Comparison of ENCODE assay signal across 1 cellular context in the genomic region with DNA sequence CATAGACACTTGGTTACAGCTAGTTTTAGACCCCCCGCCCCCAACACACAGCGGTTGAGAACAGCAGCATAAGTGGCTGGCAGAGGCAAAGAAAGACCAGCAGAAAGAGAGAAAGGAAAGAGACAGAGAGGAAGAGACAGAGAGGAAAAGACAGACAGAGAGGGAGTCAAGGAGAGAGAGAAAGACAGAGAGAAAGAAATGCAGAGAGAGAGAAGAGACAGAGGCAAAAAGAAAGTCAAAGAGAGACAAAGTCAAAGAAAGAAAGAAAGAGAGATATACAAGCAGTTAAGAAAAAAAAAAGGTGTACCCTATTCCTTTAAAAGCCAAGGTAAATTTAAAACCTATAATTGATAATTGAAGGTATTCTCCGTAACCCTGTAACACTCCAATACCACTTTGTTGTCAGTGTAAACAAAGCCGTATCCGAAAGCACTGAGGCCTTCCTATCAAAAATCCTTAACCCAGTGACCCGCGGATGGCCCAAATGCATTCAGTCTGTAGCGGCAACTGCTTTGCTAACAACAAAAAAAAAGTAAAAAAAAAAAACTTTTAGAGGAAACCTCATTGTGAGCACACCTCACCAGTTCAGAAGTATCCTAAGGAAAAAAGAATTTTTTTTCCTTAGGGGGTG.
A peak's percentile ranks its signal among the peaks of the same experiment; 100 is the strongest.
TF ChIP-seq lines count a peak whose summit lies in the region.

No MANE protein-coding gene starts in this region.

TF ChIP-seq in K562, 482 proteins besides CTCF, POLR2A, EP300 and RAD21 (continued from another document and continues in another):
- TF ChIP-seq, protein P1, sequence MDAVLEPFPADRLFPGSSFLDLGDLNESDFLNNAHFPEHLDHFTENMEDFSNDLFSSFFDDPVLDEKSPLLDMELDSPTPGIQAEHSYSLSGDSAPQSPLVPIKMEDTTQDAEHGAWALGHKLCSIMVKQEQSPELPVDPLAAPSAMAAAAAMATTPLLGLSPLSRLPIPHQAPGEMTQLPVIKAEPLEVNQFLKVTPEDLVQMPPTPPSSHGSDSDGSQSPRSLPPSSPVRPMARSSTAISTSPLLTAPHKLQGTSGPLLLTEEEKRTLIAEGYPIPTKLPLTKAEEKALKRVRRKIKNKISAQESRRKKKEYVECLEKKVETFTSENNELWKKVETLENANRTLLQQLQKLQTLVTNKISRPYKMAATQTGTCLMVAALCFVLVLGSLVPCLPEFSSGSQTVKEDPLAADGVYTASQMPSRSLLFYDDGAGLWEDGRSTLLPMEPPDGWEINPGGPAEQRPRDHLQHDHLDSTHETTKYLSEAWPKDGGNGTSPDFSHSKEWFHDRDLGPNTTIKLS (IDR thresholded peaks at IDR 0.05; ENCODE audit: borderline replicate concordance, low read depth), result no peak
- peak; percentile 47; the same call in 1 of the 2 replicates for TF ChIP-seq ZNF384 (IDR thresholded peaks at IDR 0.05; ENCODE audit: low read depth, low read length)
- TF ChIP-seq ARHGAP35 (IDR thresholded peaks at IDR 0.05; ENCODE audit: partially characterized antibody), result peak; percentile 79
- 0 out of 2 replicates have a peak, but pooled peaks have one; percentile 78 for TF ChIP-seq ZC3H8 (IDR thresholded peaks at IDR 0.05)
- TF ChIP-seq, protein P2, sequence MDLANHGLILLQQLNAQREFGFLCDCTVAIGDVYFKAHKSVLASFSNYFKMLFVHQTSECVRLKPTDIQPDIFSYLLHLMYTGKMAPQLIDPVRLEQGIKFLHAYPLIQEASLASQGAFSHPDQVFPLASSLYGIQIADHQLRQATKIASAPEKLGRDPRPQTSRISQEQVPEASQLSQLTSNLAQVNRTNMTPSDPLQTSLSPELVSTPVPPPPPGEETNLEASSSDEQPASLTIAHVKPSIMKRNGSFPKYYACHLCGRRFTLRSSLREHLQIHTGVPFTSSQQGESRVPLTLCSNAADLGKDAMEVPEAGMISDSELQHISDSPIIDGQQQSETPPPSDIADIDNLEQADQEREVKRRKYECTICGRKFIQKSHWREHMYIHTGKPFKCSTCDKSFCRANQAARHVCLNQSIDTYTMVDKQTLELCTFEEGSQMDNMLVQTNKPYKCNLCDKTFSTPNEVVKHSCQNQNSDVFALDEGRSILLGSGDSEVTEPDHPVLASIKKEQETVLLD (IDR thresholded peaks at IDR 0.05), result peak; percentile 81
- 0 out of 2 replicates have a peak, but pooled peaks have one; percentile 83 for TF ChIP-seq DNMT1 (IDR thresholded peaks at IDR 0.05)
- TF ChIP-seq LARP7 (IDR thresholded peaks at IDR 0.05), result peak; percentile 98
- TF ChIP-seq, protein P3, sequence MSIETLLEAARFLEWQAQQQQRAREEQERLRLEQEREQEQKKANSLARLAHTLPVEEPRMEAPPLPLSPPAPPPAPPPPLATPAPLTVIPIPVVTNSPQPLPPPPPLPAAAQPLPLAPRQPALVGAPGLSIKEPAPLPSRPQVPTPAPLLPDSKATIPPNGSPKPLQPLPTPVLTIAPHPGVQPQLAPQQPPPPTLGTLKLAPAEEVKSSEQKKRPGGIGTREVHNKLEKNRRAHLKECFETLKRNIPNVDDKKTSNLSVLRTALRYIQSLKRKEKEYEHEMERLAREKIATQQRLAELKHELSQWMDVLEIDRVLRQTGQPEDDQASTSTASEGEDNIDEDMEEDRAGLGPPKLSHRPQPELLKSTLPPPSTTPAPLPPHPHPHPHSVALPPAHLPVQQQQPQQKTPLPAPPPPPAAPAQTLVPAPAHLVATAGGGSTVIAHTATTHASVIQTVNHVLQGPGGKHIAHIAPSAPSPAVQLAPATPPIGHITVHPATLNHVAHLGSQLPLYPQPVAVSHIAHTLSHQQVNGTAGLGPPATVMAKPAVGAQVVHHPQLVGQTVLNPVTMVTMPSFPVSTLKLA (conservative IDR thresholded peaks at IDR 0.05), result 0 out of 4 replicates have a peak, but pooled peaks of 1 of the 2 experiments have one; percentile 14
- TF ChIP-seq, protein P4, sequence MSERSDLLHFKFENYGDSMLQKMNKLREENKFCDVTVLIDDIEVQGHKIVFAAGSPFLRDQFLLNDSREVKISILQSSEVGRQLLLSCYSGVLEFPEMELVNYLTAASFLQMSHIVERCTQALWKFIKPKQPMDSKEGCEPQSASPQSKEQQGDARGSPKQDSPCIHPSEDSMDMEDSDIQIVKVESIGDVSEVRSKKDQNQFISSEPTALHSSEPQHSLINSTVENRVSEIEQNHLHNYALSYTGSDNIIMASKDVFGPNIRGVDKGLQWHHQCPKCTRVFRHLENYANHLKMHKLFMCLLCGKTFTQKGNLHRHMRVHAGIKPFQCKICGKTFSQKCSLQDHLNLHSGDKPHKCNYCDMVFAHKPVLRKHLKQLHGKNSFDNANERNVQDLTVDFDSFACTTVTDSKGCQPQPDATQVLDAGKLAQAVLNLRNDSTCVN (CRISPR knock-in tag; IDR thresholded peaks at IDR 0.05), result peak; percentile 95
- no peak for TF ChIP-seq CREM (IDR thresholded peaks at IDR 0.05; ENCODE audit: low read depth)
- no peak for TF ChIP-seq CREBBP (IDR thresholded peaks at IDR 0.05; ENCODE audit: low read depth, low read length)
- no peak for TF ChIP-seq MBD2 (IDR thresholded peaks at IDR 0.05; ENCODE audit: borderline replicate concordance, low read depth)
- TF ChIP-seq RBM25 (IDR thresholded peaks at IDR 0.05; ENCODE audit: low read depth, low read length, severe bottlenecking), result no peak
- no peak for TF ChIP-seq RUNX1 (IDR thresholded peaks at IDR 0.05; ENCODE audit: low read depth)
- peak in 1 of 2 experiments; percentile 89; a peak in 1 of 4 replicates for TF ChIP-seq CSDE1 (IDR thresholded peaks at IDR 0.05)
- peak; percentile 81; the same call in 1 of the 2 replicates for TF ChIP-seq FOXJ2 (tag; IDR thresholded peaks at IDR 0.05)
- TF ChIP-seq MCM7 (IDR thresholded peaks at IDR 0.05), result peak in 1 of 2 experiments; percentile 81; a peak in 2 of 4 replicates
- TF ChIP-seq ZNF316 (IDR thresholded peaks at IDR 0.05), result no peak; the same call in 1 of the 2 replicates
- TF ChIP-seq TRIM24 (IDR thresholded peaks at IDR 0.05), result peak in 1 of 2 experiments; percentile 56; a peak in 1 of 4 replicates
- no peak for TF ChIP-seq RBM39 (optimal IDR thresholded peaks at IDR 0.05; ENCODE audit: low read depth, low read length)
- TF ChIP-seq BRD9 (IDR thresholded peaks at IDR 0.05; ENCODE audit: low read depth, partially characterized antibody), result peak; percentile 92
- TF ChIP-seq HLTF (IDR thresholded peaks at IDR 0.05), result peak; percentile 96
- TF ChIP-seq DPF2 (IDR thresholded peaks at IDR 0.05), result peak; percentile 68
- TF ChIP-seq ZNF79 (CRISPR knock-in tag; IDR thresholded peaks at IDR 0.05; ENCODE audit: low read depth), result 0 out of 2 replicates have a peak, but pooled peaks have one; percentile 39
- peak; percentile 86 for TF ChIP-seq OTX1 (CRISPR knock-in tag; IDR thresholded peaks at IDR 0.05)
- TF ChIP-seq KHSRP (IDR thresholded peaks at IDR 0.05), result 0 out of 2 replicates have a peak, but pooled peaks have one; percentile 36
- TF ChIP-seq, protein P5, sequence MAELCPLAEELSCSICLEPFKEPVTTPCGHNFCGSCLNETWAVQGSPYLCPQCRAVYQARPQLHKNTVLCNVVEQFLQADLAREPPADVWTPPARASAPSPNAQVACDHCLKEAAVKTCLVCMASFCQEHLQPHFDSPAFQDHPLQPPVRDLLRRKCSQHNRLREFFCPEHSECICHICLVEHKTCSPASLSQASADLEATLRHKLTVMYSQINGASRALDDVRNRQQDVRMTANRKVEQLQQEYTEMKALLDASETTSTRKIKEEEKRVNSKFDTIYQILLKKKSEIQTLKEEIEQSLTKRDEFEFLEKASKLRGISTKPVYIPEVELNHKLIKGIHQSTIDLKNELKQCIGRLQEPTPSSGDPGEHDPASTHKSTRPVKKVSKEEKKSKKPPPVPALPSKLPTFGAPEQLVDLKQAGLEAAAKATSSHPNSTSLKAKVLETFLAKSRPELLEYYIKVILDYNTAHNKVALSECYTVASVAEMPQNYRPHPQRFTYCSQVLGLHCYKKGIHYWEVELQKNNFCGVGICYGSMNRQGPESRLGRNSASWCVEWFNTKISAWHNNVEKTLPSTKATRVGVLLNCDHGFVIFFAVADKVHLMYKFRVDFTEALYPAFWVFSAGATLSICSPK (IDR thresholded peaks at IDR 0.05; ENCODE audit: borderline replicate concordance), result peak; percentile 96; the same call in 1 of the 2 replicates
- peak; percentile 48; the same call in 1 of the 2 replicates for TF ChIP-seq SMARCC2 (IDR thresholded peaks at IDR 0.05; ENCODE audit: low read depth)
- peak; percentile 58 for TF ChIP-seq MTA2 (IDR thresholded peaks at IDR 0.05; ENCODE audit: low read depth)
- TF ChIP-seq, protein P6, sequence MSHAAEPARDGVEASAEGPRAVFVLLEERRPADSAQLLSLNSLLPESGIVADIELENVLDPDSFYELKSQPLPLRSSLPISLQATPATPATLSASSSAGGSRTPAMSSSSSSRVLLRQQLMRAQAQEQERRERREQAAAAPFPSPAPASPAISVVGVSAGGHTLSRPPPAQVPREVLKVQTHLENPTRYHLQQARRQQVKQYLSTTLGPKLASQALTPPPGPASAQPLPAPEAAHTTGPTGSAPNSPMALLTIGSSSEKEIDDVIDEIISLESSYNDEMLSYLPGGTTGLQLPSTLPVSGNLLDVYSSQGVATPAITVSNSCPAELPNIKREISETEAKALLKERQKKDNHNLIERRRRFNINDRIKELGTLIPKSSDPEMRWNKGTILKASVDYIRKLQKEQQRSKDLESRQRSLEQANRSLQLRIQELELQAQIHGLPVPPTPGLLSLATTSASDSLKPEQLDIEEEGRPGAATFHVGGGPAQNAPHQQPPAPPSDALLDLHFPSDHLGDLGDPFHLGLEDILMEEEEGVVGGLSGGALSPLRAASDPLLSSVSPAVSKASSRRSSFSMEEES (CRISPR knock-in tag; IDR thresholded peaks at IDR 0.05), result no peak
- no peak for TF ChIP-seq ZNF586 (CRISPR knock-in tag; conservative IDR thresholded peaks at IDR 0.05)
- TF ChIP-seq LEF1 (IDR thresholded peaks at IDR 0.05), result peak; percentile 66; the same call in 1 of the 2 replicates
- no peak for TF ChIP-seq TBL1XR1 (IDR thresholded peaks at IDR 0.05; ENCODE audit: low read length in 2 of 2)
- TF ChIP-seq GTF2A2 (tag; IDR thresholded peaks at IDR 0.05), result no peak
- TF ChIP-seq MIER1 (IDR thresholded peaks at IDR 0.05; ENCODE audit: low read depth), result peak; percentile 74; the same call in 1 of the 2 replicates
- TF ChIP-seq, protein P7, sequence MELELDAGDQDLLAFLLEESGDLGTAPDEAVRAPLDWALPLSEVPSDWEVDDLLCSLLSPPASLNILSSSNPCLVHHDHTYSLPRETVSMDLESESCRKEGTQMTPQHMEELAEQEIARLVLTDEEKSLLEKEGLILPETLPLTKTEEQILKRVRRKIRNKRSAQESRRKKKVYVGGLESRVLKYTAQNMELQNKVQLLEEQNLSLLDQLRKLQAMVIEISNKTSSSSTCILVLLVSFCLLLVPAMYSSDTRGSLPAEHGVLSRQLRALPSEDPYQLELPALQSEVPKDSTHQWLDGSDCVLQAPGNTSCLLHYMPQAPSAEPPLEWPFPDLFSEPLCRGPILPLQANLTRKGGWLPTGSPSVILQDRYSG (tag; conservative IDR thresholded peaks at IDR 0.05; ENCODE audit: low read depth), result no peak
- no peak for TF ChIP-seq HOXB6 (CRISPR knock-in tag; IDR thresholded peaks at IDR 0.05; ENCODE audit: borderline replicate concordance)
- TF ChIP-seq, protein P8, sequence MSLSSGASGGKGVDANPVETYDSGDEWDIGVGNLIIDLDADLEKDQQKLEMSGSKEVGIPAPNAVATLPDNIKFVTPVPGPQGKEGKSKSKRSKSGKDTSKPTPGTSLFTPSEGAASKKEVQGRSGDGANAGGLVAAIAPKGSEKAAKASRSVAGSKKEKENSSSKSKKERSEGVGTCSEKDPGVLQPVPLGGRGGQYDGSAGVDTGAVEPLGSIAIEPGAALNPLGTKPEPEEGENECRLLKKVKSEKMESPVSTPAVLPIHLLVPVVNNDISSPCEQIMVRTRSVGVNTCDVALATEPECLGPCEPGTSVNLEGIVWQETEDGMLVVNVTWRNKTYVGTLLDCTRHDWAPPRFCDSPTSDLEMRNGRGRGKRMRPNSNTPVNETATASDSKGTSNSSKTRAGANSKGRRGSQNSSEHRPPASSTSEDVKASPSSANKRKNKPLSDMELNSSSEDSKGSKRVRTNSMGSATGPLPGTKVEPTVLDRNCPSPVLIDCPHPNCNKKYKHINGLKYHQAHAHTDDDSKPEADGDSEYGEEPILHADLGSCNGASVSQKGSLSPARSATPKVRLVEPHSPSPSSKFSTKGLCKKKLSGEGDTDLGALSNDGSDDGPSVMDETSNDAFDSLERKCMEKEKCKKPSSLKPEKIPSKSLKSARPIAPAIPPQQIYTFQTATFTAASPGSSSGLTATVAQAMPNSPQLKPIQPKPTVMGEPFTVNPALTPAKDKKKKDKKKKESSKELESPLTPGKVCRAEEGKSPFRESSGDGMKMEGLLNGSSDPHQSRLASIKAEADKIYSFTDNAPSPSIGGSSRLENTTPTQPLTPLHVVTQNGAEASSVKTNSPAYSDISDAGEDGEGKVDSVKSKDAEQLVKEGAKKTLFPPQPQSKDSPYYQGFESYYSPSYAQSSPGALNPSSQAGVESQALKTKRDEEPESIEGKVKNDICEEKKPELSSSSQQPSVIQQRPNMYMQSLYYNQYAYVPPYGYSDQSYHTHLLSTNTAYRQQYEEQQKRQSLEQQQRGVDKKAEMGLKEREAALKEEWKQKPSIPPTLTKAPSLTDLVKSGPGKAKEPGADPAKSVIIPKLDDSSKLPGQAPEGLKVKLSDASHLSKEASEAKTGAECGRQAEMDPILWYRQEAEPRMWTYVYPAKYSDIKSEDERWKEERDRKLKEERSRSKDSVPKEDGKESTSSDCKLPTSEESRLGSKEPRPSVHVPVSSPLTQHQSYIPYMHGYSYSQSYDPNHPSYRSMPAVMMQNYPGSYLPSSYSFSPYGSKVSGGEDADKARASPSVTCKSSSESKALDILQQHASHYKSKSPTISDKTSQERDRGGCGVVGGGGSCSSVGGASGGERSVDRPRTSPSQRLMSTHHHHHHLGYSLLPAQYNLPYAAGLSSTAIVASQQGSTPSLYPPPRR (CRISPR knock-in tag; IDR thresholded peaks at IDR 0.05; ENCODE audit: borderline replicate concordance), result no peak
- TF ChIP-seq, protein P9, sequence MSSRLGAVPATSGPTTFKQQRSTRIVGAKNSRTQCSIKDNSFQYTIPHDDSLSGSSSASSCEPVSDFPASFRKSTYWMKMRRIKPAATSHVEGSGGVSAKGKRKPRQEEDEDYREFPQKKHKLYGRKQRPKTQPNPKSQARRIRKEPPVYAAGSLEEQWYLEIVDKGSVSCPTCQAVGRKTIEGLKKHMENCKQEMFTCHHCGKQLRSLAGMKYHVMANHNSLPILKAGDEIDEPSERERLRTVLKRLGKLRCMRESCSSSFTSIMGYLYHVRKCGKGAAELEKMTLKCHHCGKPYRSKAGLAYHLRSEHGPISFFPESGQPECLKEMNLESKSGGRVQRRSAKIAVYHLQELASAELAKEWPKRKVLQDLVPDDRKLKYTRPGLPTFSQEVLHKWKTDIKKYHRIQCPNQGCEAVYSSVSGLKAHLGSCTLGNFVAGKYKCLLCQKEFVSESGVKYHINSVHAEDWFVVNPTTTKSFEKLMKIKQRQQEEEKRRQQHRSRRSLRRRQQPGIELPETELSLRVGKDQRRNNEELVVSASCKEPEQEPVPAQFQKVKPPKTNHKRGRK (tag; IDR thresholded peaks at IDR 0.05), result peak; percentile 89
- no peak for TF ChIP-seq ZBTB8A (IDR thresholded peaks at IDR 0.05; ENCODE audit: partially characterized antibody)
- TF ChIP-seq SMARCA4 (IDR thresholded peaks at IDR 0.05), result peak; percentile 84
- TF ChIP-seq, protein P10, sequence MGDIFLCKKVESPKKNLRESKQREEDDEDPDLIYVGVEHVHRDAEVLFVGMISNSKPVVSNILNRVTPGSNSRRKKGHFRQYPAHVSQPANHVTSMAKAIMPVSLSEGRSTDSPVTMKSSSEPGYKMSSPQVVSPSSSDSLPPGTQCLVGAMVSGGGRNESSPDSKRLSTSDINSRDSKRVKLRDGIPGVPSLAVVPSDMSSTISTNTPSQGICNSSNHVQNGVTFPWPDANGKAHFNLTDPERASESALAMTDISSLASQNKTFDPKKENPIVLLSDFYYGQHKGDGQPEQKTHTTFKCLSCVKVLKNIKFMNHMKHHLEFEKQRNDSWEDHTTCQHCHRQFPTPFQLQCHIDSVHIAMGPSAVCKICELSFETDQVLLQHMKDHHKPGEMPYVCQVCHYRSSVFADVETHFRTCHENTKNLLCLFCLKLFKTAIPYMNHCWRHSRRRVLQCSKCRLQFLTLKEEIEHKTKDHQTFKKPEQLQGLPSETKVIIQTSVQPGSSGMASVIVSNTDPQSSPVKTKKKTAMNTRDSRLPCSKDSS (IDR thresholded peaks at IDR 0.05; ENCODE audit: low read depth, partially characterized antibody), result peak; percentile 48
